In the genomic region with DNA sequence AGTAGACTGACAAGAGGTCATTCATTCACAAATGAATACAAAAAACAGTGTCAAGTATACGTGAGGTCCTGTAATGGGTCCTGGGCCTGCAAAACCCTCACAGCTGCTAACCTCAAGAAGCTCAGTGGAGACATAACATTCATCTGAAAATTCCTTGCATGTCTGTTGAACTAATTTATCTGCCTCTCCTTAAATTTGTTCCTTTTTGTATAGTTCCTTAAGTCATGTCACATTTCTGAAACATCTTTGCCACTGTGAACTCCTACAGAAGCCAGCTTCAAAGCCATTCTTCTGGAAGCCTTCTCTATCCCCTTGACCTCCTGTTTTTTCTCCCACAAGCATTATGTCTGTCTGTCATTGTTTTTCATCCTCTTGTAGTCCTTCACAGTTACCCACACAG, we compare ENCODE assay signal across 1 cellular context.
TF ChIP-seq lines count a peak whose summit lies in the region.

No MANE protein-coding gene starts in this region.

TF ChIP-seq in K562, 482 proteins besides CTCF, POLR2A, EP300 and RAD21:
- TF ChIP-seq KDM5B (IDR thresholded peaks at IDR 0.05; ENCODE audit: insufficient replicate concordance, low read depth, low read length), result no peak
- no peak for TF ChIP-seq ZKSCAN3 (CRISPR knock-in tag; IDR thresholded peaks at IDR 0.05)
- no peak for TF ChIP-seq EWSR1 (IDR thresholded peaks at IDR 0.05; ENCODE audit: borderline replicate concordance, low read depth, partially characterized antibody)
- TF ChIP-seq ZNF133 (CRISPR knock-in tag; IDR thresholded peaks at IDR 0.05), result no peak
- no peak for TF ChIP-seq ZNF121 (CRISPR knock-in tag; conservative IDR thresholded peaks at IDR 0.05)
- TF ChIP-seq ARID1B (IDR thresholded peaks at IDR 0.05), result no peak
- TF ChIP-seq ILF3 (IDR thresholded peaks at IDR 0.05; ENCODE audit: borderline replicate concordance), result no peak
- no peak for TF ChIP-seq ZNF274 (IDR thresholded peaks at IDR 0.05; ENCODE audit: borderline replicate concordance, low read depth, low read length)
- TF ChIP-seq NCOA6 (IDR thresholded peaks at IDR 0.05), result no peak
- TF ChIP-seq ZBTB7A (IDR thresholded peaks at IDR 0.05; ENCODE audit: borderline replicate concordance, control insufficient read depth, low read depth, low read length), result no peak
- TF ChIP-seq ZNF311 (CRISPR knock-in tag; IDR thresholded peaks at IDR 0.05), result no peak
- TF ChIP-seq E2F3 (CRISPR knock-in tag; IDR thresholded peaks at IDR 0.05), result no peak
- TF ChIP-seq, protein P1, sequence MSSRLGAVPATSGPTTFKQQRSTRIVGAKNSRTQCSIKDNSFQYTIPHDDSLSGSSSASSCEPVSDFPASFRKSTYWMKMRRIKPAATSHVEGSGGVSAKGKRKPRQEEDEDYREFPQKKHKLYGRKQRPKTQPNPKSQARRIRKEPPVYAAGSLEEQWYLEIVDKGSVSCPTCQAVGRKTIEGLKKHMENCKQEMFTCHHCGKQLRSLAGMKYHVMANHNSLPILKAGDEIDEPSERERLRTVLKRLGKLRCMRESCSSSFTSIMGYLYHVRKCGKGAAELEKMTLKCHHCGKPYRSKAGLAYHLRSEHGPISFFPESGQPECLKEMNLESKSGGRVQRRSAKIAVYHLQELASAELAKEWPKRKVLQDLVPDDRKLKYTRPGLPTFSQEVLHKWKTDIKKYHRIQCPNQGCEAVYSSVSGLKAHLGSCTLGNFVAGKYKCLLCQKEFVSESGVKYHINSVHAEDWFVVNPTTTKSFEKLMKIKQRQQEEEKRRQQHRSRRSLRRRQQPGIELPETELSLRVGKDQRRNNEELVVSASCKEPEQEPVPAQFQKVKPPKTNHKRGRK (tag; IDR thresholded peaks at IDR 0.05), result no peak
- TF ChIP-seq CHD4 (IDR thresholded peaks at IDR 0.05; ENCODE audit: insufficient read depth, insufficient replicate concordance, low read depth, low read length, poor library complexity, severe bottlenecking), result no peak
- TF ChIP-seq, protein P2, sequence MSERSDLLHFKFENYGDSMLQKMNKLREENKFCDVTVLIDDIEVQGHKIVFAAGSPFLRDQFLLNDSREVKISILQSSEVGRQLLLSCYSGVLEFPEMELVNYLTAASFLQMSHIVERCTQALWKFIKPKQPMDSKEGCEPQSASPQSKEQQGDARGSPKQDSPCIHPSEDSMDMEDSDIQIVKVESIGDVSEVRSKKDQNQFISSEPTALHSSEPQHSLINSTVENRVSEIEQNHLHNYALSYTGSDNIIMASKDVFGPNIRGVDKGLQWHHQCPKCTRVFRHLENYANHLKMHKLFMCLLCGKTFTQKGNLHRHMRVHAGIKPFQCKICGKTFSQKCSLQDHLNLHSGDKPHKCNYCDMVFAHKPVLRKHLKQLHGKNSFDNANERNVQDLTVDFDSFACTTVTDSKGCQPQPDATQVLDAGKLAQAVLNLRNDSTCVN (CRISPR knock-in tag; IDR thresholded peaks at IDR 0.05), result no peak
- no peak for TF ChIP-seq ZNF175 (CRISPR knock-in tag; IDR thresholded peaks at IDR 0.05; ENCODE audit: low read depth)
- no peak for TF ChIP-seq SPI1 (IDR thresholded peaks at IDR 0.05; ENCODE audit: borderline replicate concordance, low read depth, low read length)
- TF ChIP-seq RNF2 (IDR thresholded peaks at IDR 0.05), result no peak
- TF ChIP-seq ZNF668 (CRISPR knock-in tag; IDR thresholded peaks at IDR 0.05), result no peak
- TF ChIP-seq BACH1 (tag; IDR thresholded peaks at IDR 0.05), result no peak
- TF ChIP-seq HDAC6 (IDR thresholded peaks at IDR 0.05; ENCODE audit: low read depth, low read length), result no peak
- TF ChIP-seq ZNF584 (CRISPR knock-in tag; IDR thresholded peaks at IDR 0.05; ENCODE audit: low read depth), result no peak
- no peak for TF ChIP-seq KLF1 (tag; IDR thresholded peaks at IDR 0.05)
- no peak for TF ChIP-seq WHSC1 (IDR thresholded peaks at IDR 0.05; ENCODE audit: low read length)
- TF ChIP-seq ETV5 (CRISPR knock-in tag; IDR thresholded peaks at IDR 0.05; ENCODE audit: low read depth), result no peak
- TF ChIP-seq, protein P3, sequence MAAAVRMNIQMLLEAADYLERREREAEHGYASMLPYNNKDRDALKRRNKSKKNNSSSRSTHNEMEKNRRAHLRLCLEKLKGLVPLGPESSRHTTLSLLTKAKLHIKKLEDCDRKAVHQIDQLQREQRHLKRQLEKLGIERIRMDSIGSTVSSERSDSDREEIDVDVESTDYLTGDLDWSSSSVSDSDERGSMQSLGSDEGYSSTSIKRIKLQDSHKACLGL (CRISPR knock-in tag; IDR thresholded peaks at IDR 0.05; ENCODE audit: borderline replicate concordance, poor library complexity, severe bottlenecking), result no peak
- 0 out of 2 replicates have a peak, but pooled peaks have one; percentile 76 for TF ChIP-seq ZNF24 (IDR thresholded peaks at IDR 0.05)
- TF ChIP-seq, protein P4, sequence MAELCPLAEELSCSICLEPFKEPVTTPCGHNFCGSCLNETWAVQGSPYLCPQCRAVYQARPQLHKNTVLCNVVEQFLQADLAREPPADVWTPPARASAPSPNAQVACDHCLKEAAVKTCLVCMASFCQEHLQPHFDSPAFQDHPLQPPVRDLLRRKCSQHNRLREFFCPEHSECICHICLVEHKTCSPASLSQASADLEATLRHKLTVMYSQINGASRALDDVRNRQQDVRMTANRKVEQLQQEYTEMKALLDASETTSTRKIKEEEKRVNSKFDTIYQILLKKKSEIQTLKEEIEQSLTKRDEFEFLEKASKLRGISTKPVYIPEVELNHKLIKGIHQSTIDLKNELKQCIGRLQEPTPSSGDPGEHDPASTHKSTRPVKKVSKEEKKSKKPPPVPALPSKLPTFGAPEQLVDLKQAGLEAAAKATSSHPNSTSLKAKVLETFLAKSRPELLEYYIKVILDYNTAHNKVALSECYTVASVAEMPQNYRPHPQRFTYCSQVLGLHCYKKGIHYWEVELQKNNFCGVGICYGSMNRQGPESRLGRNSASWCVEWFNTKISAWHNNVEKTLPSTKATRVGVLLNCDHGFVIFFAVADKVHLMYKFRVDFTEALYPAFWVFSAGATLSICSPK (IDR thresholded peaks at IDR 0.05; ENCODE audit: borderline replicate concordance), result no peak
- TF ChIP-seq LEF1 (IDR thresholded peaks at IDR 0.05), result no peak
- no peak for TF ChIP-seq RFX1 (IDR thresholded peaks at IDR 0.05)
- TF ChIP-seq NFRKB (IDR thresholded peaks at IDR 0.05; ENCODE audit: low read depth), result 0 out of 2 replicates have a peak, but pooled peaks have one; percentile 34
- no peak for TF ChIP-seq ZBTB8A (IDR thresholded peaks at IDR 0.05; ENCODE audit: partially characterized antibody)
- TF ChIP-seq TAL1 (IDR thresholded peaks at IDR 0.05), result no peak
- TF ChIP-seq, protein P5, sequence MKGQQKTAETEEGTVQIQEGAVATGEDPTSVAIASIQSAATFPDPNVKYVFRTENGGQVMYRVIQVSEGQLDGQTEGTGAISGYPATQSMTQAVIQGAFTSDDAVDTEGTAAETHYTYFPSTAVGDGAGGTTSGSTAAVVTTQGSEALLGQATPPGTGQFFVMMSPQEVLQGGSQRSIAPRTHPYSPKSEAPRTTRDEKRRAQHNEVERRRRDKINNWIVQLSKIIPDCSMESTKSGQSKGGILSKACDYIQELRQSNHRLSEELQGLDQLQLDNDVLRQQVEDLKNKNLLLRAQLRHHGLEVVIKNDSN (CRISPR knock-in tag; IDR thresholded peaks at IDR 0.05), result no peak
- no peak for TF ChIP-seq NONO (IDR thresholded peaks at IDR 0.05; ENCODE audit: low read depth in 2 of 2, low read length in 1 of 2)
- TF ChIP-seq SNRNP70 (optimal IDR thresholded peaks at IDR 0.05; ENCODE audit: low read depth, low read length), result no peak
- TF ChIP-seq TAF15 (IDR thresholded peaks at IDR 0.05; ENCODE audit: low read depth, low read length), result no peak
- 0 out of 2 replicates have a peak, but pooled peaks have one; percentile 7 for TF ChIP-seq ADNP (tag; IDR thresholded peaks at IDR 0.05)
- no peak for TF ChIP-seq RFX7 (CRISPR knock-in tag; IDR thresholded peaks at IDR 0.05)
- TF ChIP-seq CXXC5 (CRISPR knock-in tag; IDR thresholded peaks at IDR 0.05), result peak; percentile 9; the same call in 1 of the 2 replicates
- TF ChIP-seq NR2C1 (IDR thresholded peaks at IDR 0.05), result no peak
- no peak for TF ChIP-seq NR2C1 (tag; IDR thresholded peaks at IDR 0.05)
- no peak for TF ChIP-seq PHF8 (IDR thresholded peaks at IDR 0.05; ENCODE audit: borderline replicate concordance, low read length)
- TF ChIP-seq ZNF766 (CRISPR knock-in tag; conservative IDR thresholded peaks at IDR 0.05), result no peak
- TF ChIP-seq CHD1 (IDR thresholded peaks at IDR 0.05; ENCODE audit: low read length), result no peak
- TF ChIP-seq SRSF3 (IDR thresholded peaks at IDR 0.05; ENCODE audit: insufficient read depth, low read length), result no peak
- no peak for TF ChIP-seq TEAD4 (IDR thresholded peaks at IDR 0.05; ENCODE audit: low read length)
- TF ChIP-seq TEAD4 (CRISPR knock-in tag; IDR thresholded peaks at IDR 0.05; ENCODE audit: borderline replicate concordance), result no peak
- TF ChIP-seq TSC22D4 (tag; IDR thresholded peaks at IDR 0.05), result no peak
- no peak; the same call in 1 of the 2 replicates for TF ChIP-seq MEF2D (tag; conservative IDR thresholded peaks at IDR 0.05; ENCODE audit: low read depth)
- 0 out of 2 replicates have a peak, but pooled peaks have one; percentile 17 for TF ChIP-seq SMAD4 (CRISPR knock-in tag; conservative IDR thresholded peaks at IDR 0.05)
- TF ChIP-seq, protein P6, sequence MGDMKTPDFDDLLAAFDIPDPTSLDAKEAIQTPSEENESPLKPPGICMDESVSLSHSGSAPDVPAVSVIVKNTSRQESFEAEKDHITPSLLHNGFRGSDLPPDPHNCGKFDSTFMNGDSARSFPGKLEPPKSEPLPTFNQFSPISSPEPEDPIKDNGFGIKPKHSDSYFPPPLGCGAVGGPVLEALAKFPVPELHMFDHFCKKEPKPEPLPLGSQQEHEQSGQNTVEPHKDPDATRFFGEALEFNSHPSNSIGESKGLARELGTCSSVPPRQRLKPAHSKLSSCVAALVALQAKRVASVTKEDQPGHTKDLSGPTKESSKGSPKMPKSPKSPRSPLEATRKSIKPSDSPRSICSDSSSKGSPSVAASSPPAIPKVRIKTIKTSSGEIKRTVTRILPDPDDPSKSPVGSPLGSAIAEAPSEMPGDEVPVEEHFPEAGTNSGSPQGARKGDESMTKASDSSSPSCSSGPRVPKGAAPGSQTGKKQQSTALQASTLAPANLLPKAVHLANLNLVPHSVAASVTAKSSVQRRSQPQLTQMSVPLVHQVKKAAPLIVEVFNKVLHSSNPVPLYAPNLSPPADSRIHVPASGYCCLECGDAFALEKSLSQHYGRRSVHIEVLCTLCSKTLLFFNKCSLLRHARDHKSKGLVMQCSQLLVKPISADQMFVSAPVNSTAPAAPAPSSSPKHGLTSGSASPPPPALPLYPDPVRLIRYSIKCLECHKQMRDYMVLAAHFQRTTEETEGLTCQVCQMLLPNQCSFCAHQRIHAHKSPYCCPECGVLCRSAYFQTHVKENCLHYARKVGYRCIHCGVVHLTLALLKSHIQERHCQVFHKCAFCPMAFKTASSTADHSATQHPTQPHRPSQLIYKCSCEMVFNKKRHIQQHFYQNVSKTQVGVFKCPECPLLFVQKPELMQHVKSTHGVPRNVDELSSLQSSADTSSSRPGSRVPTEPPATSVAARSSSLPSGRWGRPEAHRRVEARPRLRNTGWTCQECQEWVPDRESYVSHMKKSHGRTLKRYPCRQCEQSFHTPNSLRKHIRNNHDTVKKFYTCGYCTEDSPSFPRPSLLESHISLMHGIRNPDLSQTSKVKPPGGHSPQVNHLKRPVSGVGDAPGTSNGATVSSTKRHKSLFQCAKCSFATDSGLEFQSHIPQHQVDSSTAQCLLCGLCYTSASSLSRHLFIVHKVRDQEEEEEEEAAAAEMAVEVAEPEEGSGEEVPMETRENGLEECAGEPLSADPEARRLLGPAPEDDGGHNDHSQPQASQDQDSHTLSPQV (IDR thresholded peaks at IDR 0.05), result peak; percentile 55
- no peak for TF ChIP-seq ZNF57 (CRISPR knock-in tag; IDR thresholded peaks at IDR 0.05)
- no peak for TF ChIP-seq NFXL1 (CRISPR knock-in tag; IDR thresholded peaks at IDR 0.05)
